Comparison of ENCODE assay signal across 1 cellular context in genomic region chr22:46672731-46673130, GRCh38.
TF ChIP-seq lines count a peak whose summit lies in the region.

No MANE protein-coding gene starts in this region.

TF ChIP-seq in HepG2, 621 proteins besides CTCF, POLR2A, EP300 and RAD21:
- TF ChIP-seq REST (IDR thresholded peaks at IDR 0.05; ENCODE audit: borderline replicate concordance in 1 of 2, low read depth in 1 of 2, low read length in 2 of 2) (no peak), ZNF121 (CRISPR knock-in tag; IDR thresholded peaks at IDR 0.05) (no peak), ZNF672 (CRISPR knock-in tag; IDR thresholded peaks at IDR 0.05) (no peak), ZNF563 (CRISPR knock-in tag; IDR thresholded peaks at IDR 0.05) (no peak), ZSCAN5A (CRISPR knock-in tag; IDR thresholded peaks at IDR 0.05; ENCODE audit: borderline replicate concordance) (no peak), MTA3 (CRISPR knock-in tag; IDR thresholded peaks at IDR 0.05) (no peak)
